ENCODE assay signal across 1 cellular context in genomic region chr15:68054658-68055223, GRCh38.
TF ChIP-seq lines count a peak whose summit lies in the region.

No MANE protein-coding gene starts in this region.

TF ChIP-seq in K562, 482 proteins besides CTCF, POLR2A, EP300 and RAD21 (continued from another document):
- TF ChIP-seq, protein P1, sequence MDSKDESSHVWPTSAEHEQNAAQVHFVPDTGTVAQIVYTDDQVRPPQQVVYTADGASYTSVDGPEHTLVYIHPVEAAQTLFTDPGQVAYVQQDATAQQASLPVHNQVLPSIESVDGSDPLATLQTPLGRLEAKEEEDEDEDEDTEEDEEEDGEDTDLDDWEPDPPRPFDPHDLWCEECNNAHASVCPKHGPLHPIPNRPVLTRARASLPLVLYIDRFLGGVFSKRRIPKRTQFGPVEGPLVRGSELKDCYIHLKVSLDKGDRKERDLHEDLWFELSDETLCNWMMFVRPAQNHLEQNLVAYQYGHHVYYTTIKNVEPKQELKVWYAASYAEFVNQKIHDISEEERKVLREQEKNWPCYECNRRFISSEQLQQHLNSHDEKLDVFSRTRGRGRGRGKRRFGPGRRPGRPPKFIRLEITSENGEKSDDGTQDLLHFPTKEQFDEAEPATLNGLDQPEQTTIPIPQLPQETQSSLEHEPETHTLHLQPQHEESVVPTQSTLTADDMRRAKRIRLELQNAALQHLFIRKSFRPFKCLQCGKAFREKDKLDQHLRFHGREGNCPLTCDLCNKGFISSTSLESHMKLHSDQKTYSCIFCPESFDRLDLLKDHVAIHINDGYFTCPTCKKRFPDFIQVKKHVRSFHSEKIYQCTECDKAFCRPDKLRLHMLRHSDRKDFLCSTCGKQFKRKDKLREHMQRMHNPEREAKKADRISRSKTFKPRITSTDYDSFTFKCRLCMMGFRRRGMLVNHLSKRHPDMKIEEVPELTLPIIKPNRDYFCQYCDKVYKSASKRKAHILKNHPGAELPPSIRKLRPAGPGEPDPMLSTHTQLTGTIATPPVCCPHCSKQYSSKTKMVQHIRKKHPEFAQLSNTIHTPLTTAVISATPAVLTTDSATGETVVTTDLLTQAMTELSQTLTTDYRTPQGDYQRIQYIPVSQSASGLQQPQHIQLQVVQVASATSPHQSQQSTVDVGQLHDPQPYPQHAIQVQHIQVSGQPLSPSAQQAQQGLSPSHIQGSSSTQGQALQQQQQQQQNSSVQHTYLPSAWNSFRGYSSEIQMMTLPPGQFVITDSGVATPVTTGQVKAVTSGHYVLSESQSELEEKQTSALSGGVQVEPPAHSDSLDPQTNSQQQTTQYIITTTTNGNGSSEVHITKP (IDR thresholded peaks at IDR 0.05; ENCODE audit: partially characterized antibody): peak; percentile 97
- no peak for TF ChIP-seq E2F6 (IDR thresholded peaks at IDR 0.05; ENCODE audit: borderline replicate concordance in 1 of 2, extremely low read depth in 1 of 2, insufficient read depth in 1 of 2, insufficient read length in 1 of 2, low read depth in 1 of 2, low read length in 1 of 2, poor library complexity in 1 of 2, severe bottlenecking in 1 of 2)
- TF ChIP-seq HDAC1 (IDR thresholded peaks at IDR 0.05): peak in 1 of 2 experiments; percentile 41; a peak in 1 of 4 replicates
- no peak for TF ChIP-seq FOS (IDR thresholded peaks at IDR 0.05; ENCODE audit: extremely low read depth, insufficient read length)
- 0 out of 4 replicates have a peak, but pooled peaks of 1 of the 2 experiments have one; percentile 53 for TF ChIP-seq UBTF (IDR thresholded peaks at IDR 0.05; ENCODE audit: borderline replicate concordance in 1 of 2, low read depth in 2 of 2, low read length in 2 of 2)
- peak; percentile 5; the same call in 1 of the 2 replicates for TF ChIP-seq ELF1 (tag; IDR thresholded peaks at IDR 0.05)
- peak; percentile 31; the same call in 1 of the 2 replicates for TF ChIP-seq ATF7 (IDR thresholded peaks at IDR 0.05)
- TF ChIP-seq, protein P2, sequence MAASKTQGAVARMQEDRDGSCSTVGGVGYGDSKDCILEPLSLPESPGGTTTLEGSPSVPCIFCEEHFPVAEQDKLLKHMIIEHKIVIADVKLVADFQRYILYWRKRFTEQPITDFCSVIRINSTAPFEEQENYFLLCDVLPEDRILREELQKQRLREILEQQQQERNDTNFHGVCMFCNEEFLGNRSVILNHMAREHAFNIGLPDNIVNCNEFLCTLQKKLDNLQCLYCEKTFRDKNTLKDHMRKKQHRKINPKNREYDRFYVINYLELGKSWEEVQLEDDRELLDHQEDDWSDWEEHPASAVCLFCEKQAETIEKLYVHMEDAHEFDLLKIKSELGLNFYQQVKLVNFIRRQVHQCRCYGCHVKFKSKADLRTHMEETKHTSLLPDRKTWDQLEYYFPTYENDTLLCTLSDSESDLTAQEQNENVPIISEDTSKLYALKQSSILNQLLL (CRISPR knock-in tag; IDR thresholded peaks at IDR 0.05; ENCODE audit: borderline replicate concordance): no peak
- peak in 1 of 2 experiments; percentile 3; a peak in 2 of 4 replicates for TF ChIP-seq MNT (conservative IDR thresholded peaks at IDR 0.05)
